1 cellular context compared by ENCODE assay signal in the genomic region with DNA sequence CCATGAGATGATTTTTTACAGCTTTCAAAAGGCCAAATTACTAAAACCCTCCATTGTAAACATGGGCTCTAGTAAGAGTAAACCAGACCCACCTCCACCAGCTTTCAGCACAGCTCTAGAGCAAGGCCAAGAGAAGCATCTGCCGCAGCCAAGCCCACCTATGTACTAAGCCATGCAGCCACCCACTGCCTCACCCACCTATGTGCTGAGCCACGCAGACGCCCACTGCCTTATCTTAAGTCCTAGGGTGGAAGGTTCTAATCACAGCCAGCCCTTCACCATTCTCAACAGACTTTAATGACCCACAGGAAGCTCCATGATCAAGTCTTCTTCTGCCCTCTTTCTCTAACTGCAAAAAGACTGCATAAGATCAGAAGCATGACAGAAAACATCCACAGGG.
TF ChIP-seq lines count a peak whose summit lies in the region.

No MANE protein-coding gene starts in this region.

TF ChIP-seq in HEK293, 187 proteins besides CTCF, POLR2A, EP300 and RAD21 (continued from another document):
- no peak for TF ChIP-seq BCL6B (tag by site-specific recombination; IDR thresholded peaks at IDR 0.05)
- TF ChIP-seq EGR2 (tag by site-specific recombination; IDR thresholded peaks at IDR 0.05; ENCODE audit: low read depth) = peak; percentile 86
- no peak for TF ChIP-seq SP3 (tag by site-specific recombination; IDR thresholded peaks at IDR 0.05)
- TF ChIP-seq ZNF404 (tag by site-specific recombination; IDR thresholded peaks at IDR 0.05) = no peak
- no peak for TF ChIP-seq ZNF692 (tag by site-specific recombination; IDR thresholded peaks at IDR 0.05)
- TF ChIP-seq ZFHX2 (tag by site-specific recombination; conservative IDR thresholded peaks at IDR 0.05) = peak; percentile 78
- no peak for TF ChIP-seq ZNF623 (tag by site-specific recombination; IDR thresholded peaks at IDR 0.05)
